In genomic region chr18:55420665-55420964, GRCh38 we compare ENCODE assay signal across 8 cellular contexts.
DNase-seq lines count a peak whose midpoint lies in the region; ATAC-seq and TF ChIP-seq lines count a peak whose summit lies in the region.

No MANE protein-coding gene starts in this region.

- TF ChIP-seq CTCF in WTC11 (IDR thresholded peaks at IDR 0.05), result no peak
- no peak for TF ChIP-seq CTCF in nephron progenitor cell (IDR thresholded peaks at IDR 0.05)

- no peaks in the 10 kb centered on the region for H3K27me3 Mint-ChIP-seq in WTC11 (ENCODE audit: low read depth)
- H3K27me3 Mint-ChIP-seq in nephron progenitor cell (ENCODE audit: low read depth, poor library complexity), result no peaks in the 10 kb centered on the region

- ATAC-seq in GM18502 (IDR thresholded peaks at IDR 0.05; ENCODE audit: poor library complexity, unreplicated experiment), result peak; percentile 74
- peak; percentile 66 for ATAC-seq in HG02678 (IDR thresholded peaks at IDR 0.05; ENCODE audit: unreplicated experiment)
- ATAC-seq in WTC11, result no peak

- H3K4me3 Mint-ChIP-seq in WTC11, result peak overlapping the region; percentile 49; the same call in 1 of the 2 replicates
- peak overlapping the region; percentile 74 for H3K4me3 Mint-ChIP-seq in nephron progenitor cell

- POLR2A ChIA-PET in WTC11 (lab: Charles Lee), result no interaction called here

- CTCF ChIA-PET in WTC11 (lab: Charles Lee), result no interaction called here

- DNase-seq in WTC11 (ENCODE audit: low spot score) (no peak), nephron progenitor cell (no peak), NCI-H2227 (lab: John Stamatoyannopoulos, UW; ENCODE audit: unreplicated experiment) (no peak), midbrain (lab: John Stamatoyannopoulos, UW) (no peak), activated T-cell treated with anti-CD3 and anti-CD28 coated beads for 4 hours (no peak), HuH-7 (ENCODE audit: low spot score) (no peak)

- H3K36me3 Mint-ChIP-seq in WTC11 (no peaks in the 10 kb centered on the region), nephron progenitor cell (ENCODE audit: low read depth) (no peaks in the 10 kb centered on the region)

- peaks cover 97% of the 10 kb centered on the region for H3K4me1 Mint-ChIP-seq in WTC11
- peaks cover 100% of the 10 kb centered on the region for H3K4me1 Mint-ChIP-seq in nephron progenitor cell

- peak overlapping the region; percentile 93 for H3K27ac Mint-ChIP-seq in WTC11
- peak overlapping the region; percentile 96 for H3K27ac Mint-ChIP-seq in nephron progenitor cell

- H3K9me3 Mint-ChIP-seq in WTC11 (no peaks in the 10 kb centered on the region), nephron progenitor cell (no peaks in the 10 kb centered on the region)

TF ChIP-seq in WTC11, 78 proteins besides CTCF, POLR2A, EP300 and RAD21:
- TF ChIP-seq ZNF671 (CRISPR knock-in tag; IDR thresholded peaks at IDR 0.05) (no peak), ZNF232 (CRISPR knock-in tag; IDR thresholded peaks at IDR 0.05) (no peak)
